8 cellular contexts compared by ENCODE assay signal in the genomic region with DNA sequence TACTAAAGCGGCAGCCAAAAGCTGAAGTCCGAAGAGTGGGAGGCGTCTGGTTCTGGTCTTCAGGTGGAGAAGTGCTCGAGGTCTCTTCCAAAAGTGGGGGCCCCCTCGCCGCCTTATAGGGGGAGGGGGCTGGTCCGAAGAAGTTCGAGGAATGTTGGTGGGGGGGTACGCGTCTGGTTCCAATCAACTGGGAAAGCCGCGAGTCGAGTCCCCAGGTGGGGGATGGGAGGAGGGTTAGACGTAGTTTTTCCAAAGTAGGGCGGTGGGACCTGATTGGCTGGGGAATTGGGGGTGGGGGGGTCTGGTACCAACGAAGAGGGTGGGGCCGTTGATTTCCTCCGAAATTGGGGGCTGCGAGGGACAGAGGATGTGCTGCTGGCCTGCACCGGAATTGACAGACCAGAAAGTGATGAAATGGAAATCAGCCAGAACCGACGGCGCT. TPM values are rescaled to one million over a fixed set of nuclear protein-coding genes. Genes with fewer than 3 reads are reported as not detected.
A peak's percentile ranks its signal among the peaks of the same experiment; 100 is the strongest.
DNase-seq lines count a peak whose midpoint lies in the region; ATAC-seq and TF ChIP-seq lines count a peak whose summit lies in the region.

No MANE protein-coding gene starts in this region.

- H3K4me3 ChIP-seq in AG10803 (ENCODE audit: low read length) (peak overlapping the region; percentile 73), HFF-Myc (replicated peaks; ENCODE audit: low read depth, low read length) (peak overlapping the region; percentile 74), cardiac fibroblast (replicated peaks in 1 of 2; ENCODE audit: low read depth in 2 of 2, low read length in 2 of 2) (peak overlapping the region; percentile 56 to 78), mucosa of stomach (ENCODE audit: low read length) (peak overlapping the region; percentile 67)

- no peak for DNase-seq in AG10803 (ENCODE audit: low read depth)
- no peak for DNase-seq in HFF-Myc (ENCODE audit: extremely low read depth, low read depth)
- DNase-seq in cardiac fibroblast (ENCODE audit: low read depth in 2 of 2), result peak in 1 of 2 donors; percentile 20
- DNase-seq in omental fat pad (ENCODE audit: low spot score), result no peak

- H3K27me3 ChIP-seq in mucosa of stomach (ENCODE audit: control insufficient read depth, insufficient read depth, low read length), result peaks cover 21% of the 10 kb centered on the region

- H3K9me3 ChIP-seq in mucosa of stomach (ENCODE audit: control insufficient read depth, low read length), result no peaks in the 10 kb centered on the region

- no peak for ATAC-seq in HG02642 (IDR thresholded peaks at IDR 0.05; ENCODE audit: poor library complexity, unreplicated experiment)
- no peak for ATAC-seq in omental fat pad (ENCODE audit: low FRiP score)
- ATAC-seq in HG03565 (IDR thresholded peaks at IDR 0.05; ENCODE audit: unreplicated experiment), result no peak
- no peak for ATAC-seq in HG03469 (IDR thresholded peaks at IDR 0.05; ENCODE audit: unreplicated experiment)

- peaks cover 16% of the 10 kb centered on the region for H3K4me1 ChIP-seq in mucosa of stomach (ENCODE audit: control insufficient read depth, insufficient read depth, low read length)

- no peaks in the 10 kb centered on the region for H3K36me3 ChIP-seq in mucosa of stomach (ENCODE audit: control insufficient read depth, insufficient read depth, low read length)

- H3K9ac ChIP-seq in mucosa of stomach (ENCODE audit: low read length), result peak overlapping the region; percentile 83

- TF ChIP-seq CTCF in AG10803 (conservative IDR thresholded peaks at IDR 0.05; ENCODE audit: low read length) (no peak), HFF-Myc (IDR thresholded peaks at IDR 0.05; ENCODE audit: low read depth, low read length, missing control alignments) (no peak), cardiac fibroblast (IDR thresholded peaks at IDR 0.05; ENCODE audit: low read depth, low read length) (no peak), omental fat pad (IDR thresholded peaks at IDR 0.05) (no peak)

RNA-seq across cellular contexts. Expression of a gene that starts 0.6 kb away (rescaled TPM):
- 10 to 100 TPM; 17.9 to 35.9 (median 28.8) TPM for total RNA-seq in omental fat pad

RNA-seq across cellular contexts. Expression of a gene that starts 59.7 kb away (rescaled TPM):
- under 1 TPM in 2 of 4 donors, not detected in 2; 0.12 to 0.19 TPM for total RNA-seq in omental fat pad
